Comparison of ENCODE assay signal across 10 cellular contexts in genomic region chr2:167331636-167332232, GRCh38. TPM values are rescaled to one million over a fixed set of nuclear protein-coding genes. Genes with fewer than 3 reads are reported as not detected.
DNase-seq lines count a peak whose midpoint lies in the region; ATAC-seq, FAIRE-seq and TF ChIP-seq lines count a peak whose summit lies in the region.
"Had no signal": no experiment of that assay in that cellular context is flagged by ENCODE, and none has a peak within 500 bp of the region (broad histone marks: within the 10 kb centered on the region; RNA-seq: fewer than 3 reads in every experiment).

No MANE protein-coding gene starts in this region.

- BruUV-seq in HepG2 (replicated peaks; lab: Mats Ljungman, UMichigan), result no TSS peak

- no peaks in the 10 kb centered on the region for H3K79me2 ChIP-seq in HepG2 (ENCODE audit: insufficient read depth, low read length)

- ATAC-seq in GM18502 (IDR thresholded peaks at IDR 0.05; ENCODE audit: poor library complexity, unreplicated experiment), result peak; percentile 74
- peak; percentile 61 for ATAC-seq in HG02642 (IDR thresholded peaks at IDR 0.05; ENCODE audit: poor library complexity, unreplicated experiment)
- peak; percentile 97 for ATAC-seq in HepG2
- ATAC-seq: activated T-cell treated with anti-CD3 and anti-CD28 coated beads, Interleukin-2, amount 50 U/mL, for 4 hours had no signal

- no peaks in the 10 kb centered on the region for H4K20me1 ChIP-seq in HepG2 (ENCODE audit: insufficient read depth, low read length)

- no peak for TF ChIP-seq POLR2A in HepG2 (IDR thresholded peaks at IDR 0.05; ENCODE audit: insufficient read depth in 1 of 2, low read depth in 2 of 2, low read length in 2 of 2)

- POLR2A ChIA-PET in HepG2 (lab: Yijun Ruan, JAX), result no interaction called here

- no peak overlapping the region for H3K4me3 ChIP-seq in HepG2 (replicated peaks in 1 of 3; ENCODE audit: insufficient read depth in 1 of 3, low read depth in 2 of 3, low read length in 3 of 3)

- CTCF ChIA-PET in HepG2 (lab: Yijun Ruan, JAX; ENCODE audit: low intra/inter-chr PET ratio, low total read pairs), result no interaction called here

- TF ChIP-seq CTCF in HepG2 (CRISPR knock-in tag; IDR thresholded peaks at IDR 0.05), result peak; percentile 49

- 34% methylated on average over 4 of the region's 5 CpGs for WGBS in HepG2 (ENCODE audit: low lambda C conversion rate)

- no peaks in the 10 kb centered on the region for H3K4me1 ChIP-seq in HepG2 (ENCODE audit: insufficient read depth, low read length)

- in situ Hi-C loops in SK-MEL-5 (cut with HindIII; ENCODE audit: low pct_unique_long_range_greater_than_20kb, low sequenced_read_pairs) (no loop called here), HepG2 (cut with HindIII; ENCODE audit: extremely low pct_ligation_motif_present, low pct_unique_long_range_greater_than_20kb) (no loop called here)

- TF ChIP-seq RAD21 in HepG2 (CRISPR knock-in tag; IDR thresholded peaks at IDR 0.05), result no peak

- no peak for FAIRE-seq in HepG2 (lab: Jason Lieb, UNC)
- FAIRE-seq: endometrium had no signal

- no peaks in the 10 kb centered on the region for H3K9me3 ChIP-seq in HepG2 (ENCODE audit: low read length)

- H3K27ac ChIP-seq in HepG2 (ENCODE audit: extremely low read length, insufficient read depth, low read length), result no peak overlapping the region

- intact Hi-C loops in HepG2 (cut with micrococcal nuclease; ENCODE audit: unreplicated experiment), result loop anchor here (2.0 kb wide), 1 partner anchor 793 kb away; no protein-coding TSS in a partner anchor

- H3K36me3 ChIP-seq in HepG2 (replicated peaks in 1 of 2; ENCODE audit: control insufficient read depth in 1 of 2, insufficient read depth in 2 of 2, low read length in 2 of 2), result no peaks in the 10 kb centered on the region

- no peak overlapping the region for H2AFZ ChIP-seq in HepG2 (ENCODE audit: low read length)

- DNase-seq in SK-MEL-5 (ENCODE audit: low read depth, low spot score) (peak; percentile 60), HepG2 (ENCODE audit: low spot score) (peak; percentile 11), C1 segment of cervical spinal cord (lab: John Stamatoyannopoulos, UW) (no peak), pons (ENCODE audit: low spot score) (no peak), NCI-H1105 (lab: John Stamatoyannopoulos, UW) (no peak), COLO668 (lab: John Stamatoyannopoulos, UW; ENCODE audit: unreplicated experiment) (no peak)
- DNase-seq: activated T-cell treated with anti-CD3 and anti-CD28 coated beads, Interleukin-2, amount 50 U/mL, for 4 hours had no signal

- no peak overlapping the region for H3K9ac ChIP-seq in HepG2 (ENCODE audit: insufficient read depth, low read depth, low read length)

- no peaks in the 10 kb centered on the region for H3K27me3 ChIP-seq in HepG2 (ENCODE audit: control insufficient read depth in 1 of 2, insufficient read depth in 2 of 2, low read length in 2 of 2)

- H3K4me2 ChIP-seq in HepG2 (ENCODE audit: low read depth, low read length), result no peak overlapping the region

- TF ChIP-seq EP300 in HepG2 (IDR thresholded peaks at IDR 0.05; ENCODE audit: low read depth in 2 of 2, low read length in 2 of 2) (no peak), HepG2 (CRISPR knock-in tag; IDR thresholded peaks at IDR 0.05; ENCODE audit: borderline replicate concordance) (no peak)

TF ChIP-seq in HepG2, 621 proteins besides CTCF, POLR2A, EP300 and RAD21:
- TF ChIP-seq ZNF281 (CRISPR knock-in tag; IDR thresholded peaks at IDR 0.05; ENCODE audit: borderline replicate concordance) (no peak), HES4 (CRISPR knock-in tag; IDR thresholded peaks at IDR 0.05; ENCODE audit: borderline replicate concordance) (0 out of 2 replicates have a peak, but pooled peaks have one; percentile 38), FOXA3 (CRISPR knock-in tag; IDR thresholded peaks at IDR 0.05) (no peak), STAG1 (CRISPR knock-in tag; IDR thresholded peaks at IDR 0.05) (peak; percentile 38), ZNF263 (CRISPR knock-in tag; IDR thresholded peaks at IDR 0.05) (peak; percentile 96)
TF ChIP-seq in HepG2: peak in this region for 3.

RNA-seq across cellular contexts. Expression of gene B3GALT1, which starts 38.9 kb away (rescaled TPM):
- total RNA-seq in SK-MEL-5 (2014; rRNA removed; shearing (Covaris generic)), result 0.53 and 0.67 TPM in 2 replicates
- polyA plus RNA-seq in SK-MEL-5 (2015; cell fraction: cytosol; rRNA removed), result 0.40 and 0.53 TPM in 2 replicates
- polyA plus RNA-seq in SK-MEL-5 (2015; cell fraction: nucleus; rRNA removed), result 0.24 and 0.36 TPM in 2 replicates
- total RNA-seq in HepG2 (2016; rRNA removed; fragmentation: Illumina TruSeq; extraction: Trizol), result 0.02 and 0.07 TPM in 2 replicates
- total RNA-seq in HepG2 (2016; cell fraction: cytosol; rRNA removed; fragmentation: Illumina TruSeq; extraction: Trizol; ENCODE audit: low read depth), result not detected in 2 replicates
- not detected in 2 replicates for total RNA-seq in HepG2 (2016; cell fraction: insoluble cytoplasmic fraction; rRNA removed; fragmentation: Illumina TruSeq; extraction: Trizol)
- not detected in 2 replicates for total RNA-seq in HepG2 (2016; cell fraction: membrane; rRNA removed; fragmentation: Illumina TruSeq; extraction: Trizol)
- total RNA-seq in HepG2 (2016; cell fraction: nucleus; rRNA removed; fragmentation: Illumina TruSeq; extraction: Trizol), result not detected in 2 replicates
- 0.03 TPM in 1 of 2 replicates, not detected in the other for polyA plus RNA-seq in HepG2 (2011; rRNA removed)
- 0.01 TPM in 1 of 2 replicates, not detected in the other for polyA plus RNA-seq in HepG2 (2011; cell fraction: cytosol; rRNA removed)
- polyA plus RNA-seq in HepG2 (2011; cell fraction: nucleus; rRNA removed), result not detected in 2 replicates
- polyA plus RNA-seq in HepG2 (2012), result not detected in 2 replicates
- not detected in 2 replicates for polyA plus RNA-seq in HepG2 (2016; cell fraction: cytosol; fragmentation: Illumina TruSeq; extraction: Trizol; ENCODE audit: low read depth)
- polyA plus RNA-seq in HepG2 (2016; cell fraction: insoluble cytoplasmic fraction; fragmentation: Illumina TruSeq; extraction: Trizol; ENCODE audit: low read depth), result not detected in 2 replicates
- polyA plus RNA-seq in HepG2 (2016; cell fraction: membrane; fragmentation: Illumina TruSeq; extraction: Trizol; ENCODE audit: low read depth), result not detected in 2 replicates
- 0.18 TPM in 1 of 2 replicates, not detected in the other for polyA plus RNA-seq in HepG2 (2016; cell fraction: nucleus; fragmentation: Illumina TruSeq; extraction: Trizol; ENCODE audit: insufficient read depth, low read depth)
- not detected in 2 replicates for polyA minus RNA-seq in HepG2 (2011; rRNA and poly(A)+ RNA removed; ENCODE audit: low replicate concordance)
- not detected in 2 replicates for polyA minus RNA-seq in HepG2 (2011; cell fraction: cytosol; rRNA and poly(A)+ RNA removed)
- polyA minus RNA-seq in HepG2 (2011; cell fraction: nucleus; rRNA and poly(A)+ RNA removed), result 0.12 TPM in 1 of 2 replicates, not detected in the other

Comparison
In these comparisons a context has a peak if more than half of its experiments do, and no peak if none do; other contexts are left out.
1. DNase-seq: peak in SK-MEL-5 (single experiment) and HepG2 (single experiment); none in C1 segment of cervical spinal cord (0 of 14), pons (single experiment), NCI-H1105 (single experiment) and COLO668 (single experiment).
2. Peak in every context shown above with its lines, with median percentiles within 50 percentile points of each other: ATAC-seq.